ENCODE assay signal across 16 cellular contexts in the genomic region with DNA sequence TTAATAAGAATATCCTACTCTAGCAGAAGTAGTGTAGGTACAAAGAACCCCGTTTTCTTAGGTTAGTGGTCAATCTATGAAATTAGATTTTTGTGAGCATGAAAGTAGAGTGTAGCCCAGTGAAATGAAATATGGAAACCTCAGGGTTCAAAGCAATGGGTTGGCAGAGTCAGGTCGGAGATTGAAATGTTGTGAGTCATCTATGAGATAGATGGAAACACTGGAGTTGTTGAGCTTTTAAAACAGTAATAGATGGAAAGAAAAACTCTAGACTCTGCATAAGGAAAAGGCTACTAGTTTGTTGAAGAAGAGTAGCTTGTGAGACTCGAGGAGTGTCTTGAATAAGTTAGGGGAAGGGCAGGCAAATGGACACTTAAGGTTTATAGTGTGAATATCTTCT.
A peak's percentile ranks its signal among the peaks of the same experiment; 100 is the strongest.
DNase-seq lines count a peak whose midpoint lies in the region; ATAC-seq and TF ChIP-seq lines count a peak whose summit lies in the region.
"Had no signal": no experiment of that assay in that cellular context is flagged by ENCODE, and none has a peak within 500 bp of the region (broad histone marks: within the 10 kb centered on the region; RNA-seq: fewer than 3 reads in every experiment).

No MANE protein-coding gene starts in this region.

- H3K9me2 ChIP-seq in GM23338 (ENCODE audit: insufficient read depth) (no peaks in the 10 kb centered on the region), neural cell (ENCODE audit: insufficient read depth, low read length) (no peaks in the 10 kb centered on the region)

- H3K36me3 ChIP-seq in GM23338 (ENCODE audit: insufficient read depth): no peaks in the 10 kb centered on the region
- no peaks in the 10 kb centered on the region for H3K36me3 ChIP-seq in neural cell (ENCODE audit: insufficient read depth, low read length)
- no peaks in the 10 kb centered on the region for H3K36me3 ChIP-seq in mucosa of descending colon (ENCODE audit: low read depth)

- H3K4me2 ChIP-seq in GM23338 (no peak overlapping the region), neural cell (ENCODE audit: low read length) (no peak overlapping the region)
- H3K4me2 ChIP-seq: A549 had no signal

- no peaks in the 10 kb centered on the region for H3K9me3 Mint-ChIP-seq in GM23338
- no peaks in the 10 kb centered on the region for H3K9me3 Mint-ChIP-seq in WTC11

- no peak for TF ChIP-seq EP300 in neural cell (conservative IDR thresholded peaks at IDR 0.05; ENCODE audit: poor library complexity, severe bottlenecking)

- H2AFZ ChIP-seq in GM23338 (no peak overlapping the region), neural cell (ENCODE audit: low read depth, low read length) (no peak overlapping the region)
- H2AFZ ChIP-seq: GM23248 had no signal

- intact Hi-C loops in mucosa of descending colon (cut with DNase I, micrococcal nuclease): no loop called here

- TF ChIP-seq CTCF in GM23338 (conservative IDR thresholded peaks at IDR 0.05; ENCODE audit: low read depth in 2 of 2): no peak
- no peak for TF ChIP-seq CTCF in choroid plexus epithelial cell (conservative IDR thresholded peaks at IDR 0.05; ENCODE audit: low read depth, low read length)
- no peak for TF ChIP-seq CTCF in neural cell (IDR thresholded peaks at IDR 0.05; ENCODE audit: poor library complexity, severe bottlenecking)
- no peak for TF ChIP-seq CTCF in mucosa of descending colon (IDR thresholded peaks at IDR 0.05)
- TF ChIP-seq CTCF in WTC11 (IDR thresholded peaks at IDR 0.05): no peak

- H3K9ac ChIP-seq in neural cell (ENCODE audit: low read length): no peak overlapping the region
- H3K9ac ChIP-seq: GM23248 had no signal

- H3K36me3 Mint-ChIP-seq in GM23338 (ENCODE audit: low read depth): no peaks in the 10 kb centered on the region
- H3K36me3 Mint-ChIP-seq in WTC11: no peaks in the 10 kb centered on the region

- POLR2A ChIA-PET in WTC11 (lab: Charles Lee): no interaction called here

- peaks cover 14% of the 10 kb centered on the region for H3K4me1 Mint-ChIP-seq in GM23338
- H3K4me1 Mint-ChIP-seq in WTC11: peaks cover 16% of the 10 kb centered on the region

- H3K9me3 ChIP-seq in neural cell (ENCODE audit: low read length) (no peaks in the 10 kb centered on the region), mucosa of descending colon (no peaks in the 10 kb centered on the region)
- H3K9me3 ChIP-seq: A549 had no signal

- H3K27ac ChIP-seq in GM23338 (ENCODE audit: low read depth) (no peak overlapping the region), neural cell (ENCODE audit: low read length) (peak overlapping the region; percentile 47)
- H3K27ac ChIP-seq: A549, C4-2B, GM23248 had no signal

- H3K27ac Mint-ChIP-seq in GM23338 (peak overlapping the region; percentile 2; the same call in 1 of the 2 replicates), WTC11 (no peak overlapping the region)

- H3K4me1 ChIP-seq in GM23338 (ENCODE audit: insufficient read depth): peaks cover 7% of the 10 kb centered on the region
- no peaks in the 10 kb centered on the region for H3K4me1 ChIP-seq in mucosa of descending colon (ENCODE audit: low read depth)

- H3K4me3 Mint-ChIP-seq in GM23338 (no peak overlapping the region), WTC11 (no peak overlapping the region)

- H4K20me1 ChIP-seq in GM23338 (replicated peaks; ENCODE audit: insufficient read depth): no peaks in the 10 kb centered on the region
- H4K20me1 ChIP-seq in neural cell (ENCODE audit: insufficient read depth): no peaks in the 10 kb centered on the region

- H3F3A ChIP-seq in GM23338 (replicated peaks; ENCODE audit: low read depth) (no peaks in the 10 kb centered on the region), neural cell (ENCODE audit: insufficient read depth, low read length, poor library complexity, severe bottlenecking) (no peaks in the 10 kb centered on the region)

- CTCF ChIA-PET in WTC11 (lab: Charles Lee): interaction anchor here (0.6 kb wide), 2 partner anchors 59 to 645 kb away, joined by 3 read pairs; no protein-coding TSS in a partner anchor

- H3K27me3 ChIP-seq in GM23338 (ENCODE audit: insufficient read depth): no peaks in the 10 kb centered on the region
- no peaks in the 10 kb centered on the region for H3K27me3 ChIP-seq in neural cell (ENCODE audit: insufficient read depth, low read depth, low read length)

- no peak overlapping the region for H3K4me3 ChIP-seq in GM23338
- no peak overlapping the region for H3K4me3 ChIP-seq in choroid plexus epithelial cell (ENCODE audit: low read depth, low read length)
- no peak overlapping the region for H3K4me3 ChIP-seq in neural cell (ENCODE audit: low read length)
- no peak overlapping the region for H3K4me3 ChIP-seq in mucosa of descending colon
- H3K4me3 ChIP-seq: A549, GM23248 had no signal

- DNase-seq in GM23338 (ENCODE audit: low spot score) (no peak), RPMI7951 (ENCODE audit: low read depth) (peak; percentile 14), choroid plexus epithelial cell (ENCODE audit: low read depth) (peak; percentile 60), mucosa of descending colon (no peak), WTC11 (ENCODE audit: low spot score) (no peak)
- DNase-seq: DMS153, GM23248, NCI-H1417 treated with DMSO at 0.1 percent for 48 hours, NCI-H2081, NCI-H345, NCI-H526 treated with DMSO at 0.1 percent for 48 hours had no signal

- H3K79me2 ChIP-seq in GM23338 (replicated peaks; ENCODE audit: insufficient read depth): no peaks in the 10 kb centered on the region
- H3K79me2 ChIP-seq in neural cell (replicated peaks; ENCODE audit: insufficient read depth, low read length): no peaks in the 10 kb centered on the region

- H3K27me3 Mint-ChIP-seq in GM23338 (ENCODE audit: insufficient read depth, low read depth, poor library complexity) (no peaks in the 10 kb centered on the region), WTC11 (ENCODE audit: low read depth) (no peaks in the 10 kb centered on the region)

- TF ChIP-seq RAD21 in neural cell (conservative IDR thresholded peaks at IDR 0.05): no peak

- no peak for ATAC-seq in GM23338
- ATAC-seq in mucosa of descending colon: no peak
- ATAC-seq in HG02571 (IDR thresholded peaks at IDR 0.05; ENCODE audit: unreplicated experiment): no peak
- no peak for ATAC-seq in WTC11
- ATAC-seq: A549, HepG2 had no signal

TF ChIP-seq in GM23338, 12 proteins besides CTCF, POLR2A, EP300 and RAD21 (continues in another document):
- TF ChIP-seq, protein P1, sequence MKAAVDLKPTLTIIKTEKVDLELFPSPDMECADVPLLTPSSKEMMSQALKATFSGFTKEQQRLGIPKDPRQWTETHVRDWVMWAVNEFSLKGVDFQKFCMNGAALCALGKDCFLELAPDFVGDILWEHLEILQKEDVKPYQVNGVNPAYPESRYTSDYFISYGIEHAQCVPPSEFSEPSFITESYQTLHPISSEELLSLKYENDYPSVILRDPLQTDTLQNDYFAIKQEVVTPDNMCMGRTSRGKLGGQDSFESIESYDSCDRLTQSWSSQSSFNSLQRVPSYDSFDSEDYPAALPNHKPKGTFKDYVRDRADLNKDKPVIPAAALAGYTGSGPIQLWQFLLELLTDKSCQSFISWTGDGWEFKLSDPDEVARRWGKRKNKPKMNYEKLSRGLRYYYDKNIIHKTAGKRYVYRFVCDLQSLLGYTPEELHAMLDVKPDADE (IDR thresholded peaks at IDR 0.05): no peak
- TF ChIP-seq STAT1 (IDR thresholded peaks at IDR 0.05; ENCODE audit: unreplicated experiment): no peak
- TF ChIP-seq ZNF331 (CRISPR knock-in tag; IDR thresholded peaks at IDR 0.05; ENCODE audit: low read depth): no peak

TF ChIP-seq in WTC11, 78 proteins besides CTCF, POLR2A, EP300 and RAD21 (continues in another document):
- TF ChIP-seq ETV6 (CRISPR knock-in tag; IDR thresholded peaks at IDR 0.05): no peak
- TF ChIP-seq, protein P2, sequence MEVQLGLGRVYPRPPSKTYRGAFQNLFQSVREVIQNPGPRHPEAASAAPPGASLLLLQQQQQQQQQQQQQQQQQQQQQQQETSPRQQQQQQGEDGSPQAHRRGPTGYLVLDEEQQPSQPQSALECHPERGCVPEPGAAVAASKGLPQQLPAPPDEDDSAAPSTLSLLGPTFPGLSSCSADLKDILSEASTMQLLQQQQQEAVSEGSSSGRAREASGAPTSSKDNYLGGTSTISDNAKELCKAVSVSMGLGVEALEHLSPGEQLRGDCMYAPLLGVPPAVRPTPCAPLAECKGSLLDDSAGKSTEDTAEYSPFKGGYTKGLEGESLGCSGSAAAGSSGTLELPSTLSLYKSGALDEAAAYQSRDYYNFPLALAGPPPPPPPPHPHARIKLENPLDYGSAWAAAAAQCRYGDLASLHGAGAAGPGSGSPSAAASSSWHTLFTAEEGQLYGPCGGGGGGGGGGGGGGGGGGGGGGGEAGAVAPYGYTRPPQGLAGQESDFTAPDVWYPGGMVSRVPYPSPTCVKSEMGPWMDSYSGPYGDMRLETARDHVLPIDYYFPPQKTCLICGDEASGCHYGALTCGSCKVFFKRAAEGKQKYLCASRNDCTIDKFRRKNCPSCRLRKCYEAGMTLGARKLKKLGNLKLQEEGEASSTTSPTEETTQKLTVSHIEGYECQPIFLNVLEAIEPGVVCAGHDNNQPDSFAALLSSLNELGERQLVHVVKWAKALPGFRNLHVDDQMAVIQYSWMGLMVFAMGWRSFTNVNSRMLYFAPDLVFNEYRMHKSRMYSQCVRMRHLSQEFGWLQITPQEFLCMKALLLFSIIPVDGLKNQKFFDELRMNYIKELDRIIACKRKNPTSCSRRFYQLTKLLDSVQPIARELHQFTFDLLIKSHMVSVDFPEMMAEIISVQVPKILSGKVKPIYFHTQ (CRISPR knock-in tag; IDR thresholded peaks at IDR 0.05): no peak
- TF ChIP-seq NR2C2 (CRISPR knock-in tag; IDR thresholded peaks at IDR 0.05): no peak
- TF ChIP-seq, protein P3, sequence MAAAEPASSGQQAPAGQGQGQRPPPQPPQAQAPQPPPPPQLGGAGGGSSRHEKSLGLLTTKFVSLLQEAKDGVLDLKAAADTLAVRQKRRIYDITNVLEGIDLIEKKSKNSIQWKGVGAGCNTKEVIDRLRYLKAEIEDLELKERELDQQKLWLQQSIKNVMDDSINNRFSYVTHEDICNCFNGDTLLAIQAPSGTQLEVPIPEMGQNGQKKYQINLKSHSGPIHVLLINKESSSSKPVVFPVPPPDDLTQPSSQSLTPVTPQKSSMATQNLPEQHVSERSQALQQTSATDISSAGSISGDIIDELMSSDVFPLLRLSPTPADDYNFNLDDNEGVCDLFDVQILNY (CRISPR knock-in tag; IDR thresholded peaks at IDR 0.05): no peak
- TF ChIP-seq ZNF219 (CRISPR knock-in tag; IDR thresholded peaks at IDR 0.05; ENCODE audit: borderline replicate concordance): no peak
- no peak for TF ChIP-seq EMX1 (CRISPR knock-in tag; IDR thresholded peaks at IDR 0.05)
- no peak for TF ChIP-seq ZNF671 (CRISPR knock-in tag; IDR thresholded peaks at IDR 0.05)
- TF ChIP-seq FOXP1 (CRISPR knock-in tag; IDR thresholded peaks at IDR 0.05; ENCODE audit: borderline replicate concordance): no peak

Comparison
In these comparisons a context has a peak if more than half of its experiments do, and no peak if none do; other contexts are left out.
1. DNase-seq: peak in RPMI7951 (single experiment) and choroid plexus epithelial cell (single experiment); none in GM23338 (single experiment), mucosa of descending colon (0 of 3) and WTC11 (single experiment).